ENCODE assay signal across 9 cellular contexts in the genomic region with DNA sequence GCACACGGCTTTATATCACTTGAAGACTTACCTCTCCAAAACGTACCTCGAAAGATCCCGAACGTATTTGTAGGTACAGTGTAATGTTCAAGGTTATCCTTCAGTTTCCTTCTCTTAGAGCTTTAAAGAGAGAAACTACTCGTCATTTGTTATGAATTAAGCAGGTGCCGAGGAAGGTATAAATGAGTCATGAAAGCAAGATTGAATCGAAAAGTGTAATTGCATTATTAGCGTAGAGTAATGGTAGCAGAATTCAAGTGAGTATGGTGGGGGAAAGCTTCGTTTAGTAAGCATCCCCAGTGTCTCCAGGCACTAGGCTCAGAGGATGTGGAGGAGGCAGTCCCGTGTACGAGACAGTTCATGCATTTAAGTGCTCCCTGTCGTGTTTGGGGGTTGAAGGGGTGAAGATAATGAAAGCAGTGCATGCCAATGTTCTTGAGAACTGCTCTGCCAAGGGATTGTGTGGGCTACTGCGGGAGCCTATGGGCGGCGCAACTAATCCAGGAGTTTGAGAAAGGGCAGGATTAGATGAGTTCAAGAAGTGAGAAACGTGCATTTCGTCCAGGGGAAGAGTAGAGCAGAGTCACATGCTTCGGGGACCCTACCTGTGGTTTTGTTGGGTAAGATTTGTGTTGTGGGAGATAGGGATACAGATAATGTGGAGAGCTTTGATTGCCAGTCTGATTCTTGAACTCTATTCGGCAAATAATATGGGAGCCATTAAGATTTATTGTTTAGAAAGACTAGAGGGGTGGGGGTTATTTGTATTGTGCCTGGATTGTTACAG. TPM values are rescaled to one million over a fixed set of nuclear protein-coding genes. Genes with fewer than 3 reads are reported as not detected.
DNase-seq lines count a peak whose midpoint lies in the region; ATAC-seq and TF ChIP-seq lines count a peak whose summit lies in the region.
"Had no signal": no experiment of that assay in that cellular context is flagged by ENCODE, and none has a peak within 500 bp of the region (broad histone marks: within the 10 kb centered on the region; RNA-seq: fewer than 3 reads in every experiment).

No MANE protein-coding gene starts in this region.

- H3K36me3 ChIP-seq in kidney epithelial cell (ENCODE audit: control insufficient read depth, insufficient read depth, low read length) (no peaks in the 10 kb centered on the region), thymus (ENCODE audit: control insufficient read depth, insufficient read depth) (no peaks in the 10 kb centered on the region)

- no peaks in the 10 kb centered on the region for H3K27me3 ChIP-seq in kidney epithelial cell (ENCODE audit: control insufficient read depth, insufficient read depth, low read length)
- H3K27me3 ChIP-seq in thymus (ENCODE audit: control insufficient read depth, insufficient read depth): no peaks in the 10 kb centered on the region

- H3K4me1 ChIP-seq in thymus (ENCODE audit: control insufficient read depth, insufficient read depth, low read length): peaks cover 5% of the 10 kb centered on the region

- peaks cover 8% of the 10 kb centered on the region for H3K36me3 Mint-ChIP-seq in activated naive CD4-positive, alpha-beta T cell treated with anti-CD3 and anti-CD28 coated beads, Interleukin-2, amount 10 ng/mL, durations not matched to agents 7 days and 5 days

- peaks cover 20% of the 10 kb centered on the region for H3K4me1 Mint-ChIP-seq in activated naive CD4-positive, alpha-beta T cell treated with anti-CD3 and anti-CD28 coated beads, Interleukin-2, amount 10 ng/mL, durations not matched to agents 7 days and 5 days

- peak overlapping the region; percentile 73 for H3K4me3 ChIP-seq in kidney epithelial cell (ENCODE audit: low read depth, low read length)
- peak overlapping the region; percentile 83 for H3K4me3 ChIP-seq in thymus (ENCODE audit: low read length)

- no peak overlapping the region for H3K27ac Mint-ChIP-seq in activated naive CD4-positive, alpha-beta T cell treated with anti-CD3 and anti-CD28 coated beads, Interleukin-2, amount 10 ng/mL, durations not matched to agents 7 days and 5 days
- H3K27ac Mint-ChIP-seq: activated naive CD8-positive, alpha-beta T cell treated with anti-CD3 and anti-CD28 coated beads, Interleukin-2, amount 10 ng/mL, durations not matched to agents 7 days and 5 days had no signal

- no peak overlapping the region for H3K4me3 Mint-ChIP-seq in activated naive CD4-positive, alpha-beta T cell treated with anti-CD3 and anti-CD28 coated beads, Interleukin-2, amount 10 ng/mL, durations not matched to agents 7 days and 5 days
- H3K4me3 Mint-ChIP-seq: activated naive CD8-positive, alpha-beta T cell treated with anti-CD3 and anti-CD28 coated beads, Interleukin-2, amount 10 ng/mL, durations not matched to agents 7 days and 5 days had no signal

- H3K9me3 ChIP-seq in thymus (ENCODE audit: control insufficient read depth): no peaks in the 10 kb centered on the region

- 5% methylated on average over 20 of the region's 20 CpGs for WGBS in thymus

- DNase-seq in activated CD4-positive, alpha-beta T cell treated with anti-CD3 and anti-CD28 coated beads for 4 hours: peak; percentile 1 to 11
- DNase-seq in activated CD4-positive, alpha-beta T cell treated with anti-CD3 and anti-CD28 coated beads, Interleukin-2, amount 50 U/mL, for 4 hours: no peak
- DNase-seq in KG1 (lab: John Stamatoyannopoulos, UW) (peak; percentile 57), kidney epithelial cell (ENCODE audit: low read depth) (no peak)
- DNase-seq in activated naive CD4-positive, alpha-beta T cell treated with anti-CD3 and anti-CD28 coated beads, Interleukin-2, amount 10 ng/mL, durations not matched to agents 7 days and 5 days: peak; percentile 31
- no peak for DNase-seq in activated CD4-positive, CD25-positive, alpha-beta regulatory T cell treated with anti-CD3 and anti-CD28 coated beads, Interleukin-2, amount 50 U/mL, for 72 hours

- ATAC-seq in GM18909 (IDR thresholded peaks at IDR 0.05; ENCODE audit: poor library complexity, unreplicated experiment): no peak

- CTCF ChIA-PET in activated naive CD4-positive, alpha-beta T cell treated with anti-CD3 and anti-CD28 coated beads, Interleukin-2, amount 10 ng/mL, durations not matched to agents 7 days and 5 days (lab: Charles Lee): interaction anchor here (1.0 to 1.9 kb wide), 3 partner anchors 16 to 62 kb away, joined by 3 to 6 read pairs (median 3); no protein-coding TSS in a partner anchor

- no peak for TF ChIP-seq CTCF in kidney epithelial cell (IDR thresholded peaks at IDR 0.05; ENCODE audit: insufficient read depth, low read length, poor library complexity, severe bottlenecking)

- peaks cover 4% of the 10 kb centered on the region for H3K27me3 Mint-ChIP-seq in activated naive CD4-positive, alpha-beta T cell treated with anti-CD3 and anti-CD28 coated beads, Interleukin-2, amount 10 ng/mL, durations not matched to agents 7 days and 5 days
- H3K27me3 Mint-ChIP-seq: activated naive CD8-positive, alpha-beta T cell treated with anti-CD3 and anti-CD28 coated beads, Interleukin-2, amount 10 ng/mL, durations not matched to agents 7 days and 5 days had no signal

- H3K27ac ChIP-seq in thymus (ENCODE audit: low read depth): no peak overlapping the region

- no peaks in the 10 kb centered on the region for H3K9me3 Mint-ChIP-seq in activated naive CD4-positive, alpha-beta T cell treated with anti-CD3 and anti-CD28 coated beads, Interleukin-2, amount 10 ng/mL, durations not matched to agents 7 days and 5 days
- H3K9me3 Mint-ChIP-seq: activated naive CD8-positive, alpha-beta T cell treated with anti-CD3 and anti-CD28 coated beads, Interleukin-2, amount 10 ng/mL, durations not matched to agents 7 days and 5 days had no signal

RNA-seq across cellular contexts. Expression of a gene that starts 0.9 kb away (rescaled TPM):
- 20.8 and 20.9 TPM in 2 replicates for total RNA-seq in kidney epithelial cell
- polyA plus RNA-seq in thymus: 8.2 TPM

RNA-seq across cellular contexts. Expression of a gene that starts 41.2 kb away (rescaled TPM):
- total RNA-seq in kidney epithelial cell: 33.5 and 36.5 TPM in 2 replicates
- 37.2 TPM for polyA plus RNA-seq in thymus

Comparison
In these comparisons a context has a peak if more than half of its experiments do, and no peak if none do; other contexts are left out.
1. DNase-seq: peak in activated CD4-positive, alpha-beta T cell treated with anti-CD3 and anti-CD28 coated beads for 4 hours (2 of 2), KG1 (single experiment) and activated naive CD4-positive, alpha-beta T cell treated with anti-CD3 and anti-CD28 coated beads, Interleukin-2, amount 10 ng/mL, durations not matched to agents 7 days and 5 days (single experiment); none in activated CD4-positive, alpha-beta T cell treated with anti-CD3 and anti-CD28 coated beads, Interleukin-2, amount 50 U/mL, for 4 hours (0 of 2), kidney epithelial cell (single experiment) and activated CD4-positive, CD25-positive, alpha-beta regulatory T cell treated with anti-CD3 and anti-CD28 coated beads, Interleukin-2, amount 50 U/mL, for 72 hours (single experiment).